ENCODE assay signal across 23 cellular contexts in genomic region chr13:68535329-68535728, GRCh38.
DNase-seq lines count a peak whose midpoint lies in the region; ATAC-seq and TF ChIP-seq lines count a peak whose summit lies in the region.
"Had no signal": no experiment of that assay in that cellular context is flagged by ENCODE, and none has a peak within 500 bp of the region (broad histone marks: within the 10 kb centered on the region; RNA-seq: fewer than 3 reads in every experiment).

No MANE protein-coding gene starts in this region.

- H3K36me3 ChIP-seq in aorta (ENCODE audit: control insufficient read depth in 1 of 2, insufficient read depth in 2 of 2, low read length in 1 of 2) = no peaks in the 10 kb centered on the region
- H3K36me3 ChIP-seq: thyroid gland had no signal

- H3K27me3 ChIP-seq in aorta (ENCODE audit: control insufficient read depth in 1 of 2, insufficient read depth in 2 of 2, low read length in 1 of 2) = no peaks in the 10 kb centered on the region
- H3K27me3 ChIP-seq: body of pancreas, thyroid gland had no signal

- no peak overlapping the region for H3K27ac ChIP-seq in aorta (ENCODE audit: low read depth in 1 of 2, low read length in 2 of 2)
- H3K27ac ChIP-seq: body of pancreas, RWPE1, thyroid gland had no signal

- no peak overlapping the region for H3K4me3 Mint-ChIP-seq in HFFc6
- H3K4me3 Mint-ChIP-seq: activated naive CD4-positive, alpha-beta T cell treated with anti-CD3 and anti-CD28 coated beads for 36 hours; CD8-positive, alpha-beta memory T cell; dendritic cell treated with granulocyte-macrophage colony-stimulating factor and Interleukin-4, amounts not matched to agents 40 ng/mL and 50 ng/mL, for 4 days had no signal

- no peak for DNase-seq in DMS114 treated with DMSO at 0.1 percent for 48 hours (lab: John Stamatoyannopoulos, UW; ENCODE audit: unreplicated experiment)
- DNase-seq in NCI-H2227 (lab: John Stamatoyannopoulos, UW; ENCODE audit: unreplicated experiment) = no peak
- no peak for DNase-seq in HFFc6
- DNase-seq in aorta = no peak
- DNase-seq: ACHN; activated CD4-positive, alpha-beta T cell treated with anti-CD3 and anti-CD28 coated beads for 1 hour; activated naive CD4-positive, alpha-beta T cell treated with anti-CD3 and anti-CD28 coated beads for 36 hours; body of pancreas; CD8-positive, alpha-beta memory T cell; erythroblast; glutamatergic neuron; NCI-H2107; NCI-H82; stimulated activated CD4-positive, alpha-beta T cell treated with anti-CD3 and anti-CD28 coated beads, Interleukin-2, amount 100 ng/mL, for 24 hours; thyroid gland had no signal

- H3K9me3 Mint-ChIP-seq in HFFc6 = peaks cover 37% of the 10 kb centered on the region

- no peak overlapping the region for H3K4me3 ChIP-seq in aorta (ENCODE audit: low read length in 2 of 2)
- H3K4me3 ChIP-seq: body of pancreas, thyroid gland had no signal

- H3K27ac Mint-ChIP-seq in HFFc6 = no peak overlapping the region
- H3K27ac Mint-ChIP-seq: activated naive CD4-positive, alpha-beta T cell treated with anti-CD3 and anti-CD28 coated beads for 36 hours; CD8-positive, alpha-beta memory T cell; dendritic cell treated with granulocyte-macrophage colony-stimulating factor and Interleukin-4, amounts not matched to agents 40 ng/mL and 50 ng/mL, for 4 days had no signal

- intact Hi-C loops in aorta (cut with DNase I) = no loop called here

- ATAC-seq in GM18508 (IDR thresholded peaks at IDR 0.05; ENCODE audit: insufficient read depth, unreplicated experiment) (peak; percentile 95), GM21381 (IDR thresholded peaks at IDR 0.05; ENCODE audit: unreplicated experiment) (peak; percentile 78), HG02884 (IDR thresholded peaks at IDR 0.05; ENCODE audit: unreplicated experiment) (peak; percentile 83), HG03520 (IDR thresholded peaks at IDR 0.05; ENCODE audit: unreplicated experiment) (peak; percentile 94), aorta (ENCODE audit: low FRiP score) (no peak)
- ATAC-seq: body of pancreas, HepG2, sciatic nerve had no signal

- H3K36me3 Mint-ChIP-seq in HFFc6 (ENCODE audit: low read depth) = no peaks in the 10 kb centered on the region
- H3K36me3 Mint-ChIP-seq: CD8-positive, alpha-beta memory T cell had no signal

- H3K9me3 ChIP-seq in aorta (ENCODE audit: control insufficient read depth, low read length) = peaks cover 2% of the 10 kb centered on the region
- H3K9me3 ChIP-seq: body of pancreas, thyroid gland had no signal

- no peak for TF ChIP-seq CTCF in HFFc6 (IDR thresholded peaks at IDR 0.05)

- H3K4me1 Mint-ChIP-seq in HFFc6 (ENCODE audit: low read depth) = no peaks in the 10 kb centered on the region
- H3K4me1 Mint-ChIP-seq: CD8-positive, alpha-beta memory T cell had no signal

- H3K4me1 ChIP-seq in aorta (ENCODE audit: control insufficient read depth in 1 of 2, insufficient read depth in 2 of 2, low read length in 2 of 2) = no peaks in the 10 kb centered on the region
- H3K4me1 ChIP-seq: body of pancreas, thyroid gland had no signal

- WGBS in aorta, 2 donors = 94 to 95% methylated on average over 1 of the region's 1 CpG

- no peaks in the 10 kb centered on the region for H3K27me3 Mint-ChIP-seq in HFFc6 (ENCODE audit: insufficient read depth)
- H3K27me3 Mint-ChIP-seq: CD8-positive, alpha-beta memory T cell; dendritic cell treated with granulocyte-macrophage colony-stimulating factor and Interleukin-4, amounts not matched to agents 40 ng/mL and 50 ng/mL, for 4 days had no signal
